18 cellular contexts compared by ENCODE assay signal in the genomic region with DNA sequence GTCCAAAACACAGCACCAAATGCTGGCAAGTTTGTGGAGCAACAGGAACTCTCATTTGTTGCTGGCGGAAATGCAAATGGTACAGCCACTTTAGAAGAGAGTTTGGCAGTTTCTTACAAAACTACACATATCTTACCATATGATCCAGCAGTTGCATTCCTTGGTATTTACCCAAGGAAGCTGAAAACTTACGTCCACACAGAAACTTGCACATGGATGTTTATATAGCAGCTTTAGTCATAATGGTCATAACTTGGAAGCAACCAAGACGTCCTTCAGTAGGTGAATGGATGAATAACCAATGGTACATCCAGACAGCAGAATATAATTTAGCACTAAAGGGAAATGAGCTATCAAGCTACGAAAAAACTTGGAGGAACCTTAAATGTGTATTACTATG.
"Had no signal": no experiment of that assay in that cellular context is flagged by ENCODE, and none has a peak within 500 bp of the region (broad histone marks: within the 10 kb centered on the region; RNA-seq: fewer than 3 reads in every experiment).

No MANE protein-coding gene starts in this region.

- H3K36me3 ChIP-seq: left ventricle myocardium inferior, ovary, prostate gland, right atrium auricular region had no signal

- DNase-seq: activated B cell treated with CpG ODN at 0.5 μM for 24 hours; activated CD4-positive, alpha-beta T cell treated with anti-CD3 and anti-CD28 coated beads for 36 hours; activated CD4-positive, alpha-beta T cell treated with anti-CD3 and anti-CD28 coated beads, Interleukin-2, amount 50 U/mL, for 4 hours; activated CD8-positive, alpha-beta memory T cell treated with anti-CD3 and anti-CD28 coated beads, Interleukin-2, amount 50 U/mL, for 48 hours; activated naive CD4-positive, alpha-beta T cell; activated T-cell treated with anti-CD3 and anti-CD28 coated beads, Interleukin-2, amount 50 U/mL, for 4 hours; dermis blood vessel endothelial cell; effector CD8-positive, alpha-beta T cell; foreskin melanocyte; left ventricle myocardium inferior; naive thymus-derived CD8-positive, alpha-beta T cell; ovary; stimulated activated CD4-positive, alpha-beta T cell treated with anti-CD3 and anti-CD28 coated beads, Interleukin-12 subunit alpha, Interleukin-12 subunit beta, amount 100 ng/mL, for 4 hours; stimulated activated CD4-positive, alpha-beta T cell treated with anti-CD3 and anti-CD28 coated beads, Interleukin-4, amount 100 ng/mL, for 4 hours; substantia nigra; tibial artery had no signal

- H3K27me3 ChIP-seq: ovary, right atrium auricular region, tibial artery had no signal

- H3K4me1 ChIP-seq: left ventricle myocardium inferior, prostate gland, right atrium auricular region, tibial artery had no signal

- H3K4me3 ChIP-seq: left ventricle myocardium inferior, ovary, prostate gland, right atrium auricular region, tibial artery had no signal

- H3K9me3 ChIP-seq: left ventricle myocardium inferior, ovary, prostate gland, right atrium auricular region, tibial artery had no signal

- ATAC-seq: activated CD4-positive, alpha-beta T cell treated with anti-CD3 and anti-CD28 coated beads for 36 hours; activated T-cell treated with anti-CD3 and anti-CD28 coated beads, Interleukin-2, amount 50 U/mL, for 4 hours; naive thymus-derived CD8-positive, alpha-beta T cell had no signal

- H3K27ac ChIP-seq: left ventricle myocardium inferior, ovary, prostate gland, right atrium auricular region, tibial artery had no signal
